ENCODE assay signal across 15 cellular contexts in genomic region chr3:44058868-44059203, GRCh38.
A peak's percentile ranks its signal among the peaks of the same experiment; 100 is the strongest.
DNase-seq lines count a peak whose midpoint lies in the region; ATAC-seq and TF ChIP-seq lines count a peak whose summit lies in the region.
"Had no signal": no experiment of that assay in that cellular context is flagged by ENCODE, and none has a peak within 500 bp of the region (broad histone marks: within the 10 kb centered on the region; RNA-seq: fewer than 3 reads in every experiment).

No MANE protein-coding gene starts in this region.

- ATAC-seq in GM19395 (IDR thresholded peaks at IDR 0.05; ENCODE audit: unreplicated experiment) (peak; percentile 23), HG02610 (IDR thresholded peaks at IDR 0.05; ENCODE audit: unreplicated experiment) (peak; percentile 10), HG03521 (IDR thresholded peaks at IDR 0.05; ENCODE audit: unreplicated experiment) (peak; percentile 25), GM18873 (IDR thresholded peaks at IDR 0.05; ENCODE audit: low FRiP score, unreplicated experiment) (no peak)

- no peak for TF ChIP-seq CTCF in osteoblast (IDR thresholded peaks at IDR 0.05; ENCODE audit: extremely low read depth, low read depth, low read length)

- no peak overlapping the region for H3K4me2 ChIP-seq in osteoblast (ENCODE audit: insufficient read depth, low read length)
- H3K4me2 ChIP-seq: BLaER1 had no signal

- no peak overlapping the region for H2AFZ ChIP-seq in osteoblast (ENCODE audit: low read length)

- DNase-seq in occipital lobe (lab: John Stamatoyannopoulos, UW) = peak; percentile 56
- no peak for DNase-seq in NCI-H1694 treated with DMSO at 0.1 percent for 48 hours (lab: John Stamatoyannopoulos, UW)
- DNase-seq in NCI-H1436 treated with DMSO at 0.1 percent for 48 hours (lab: John Stamatoyannopoulos, UW) = no peak
- no peak for DNase-seq in osteoblast (ENCODE audit: insufficient read length, low spot score, missing footprints)
- DNase-seq: activated naive CD4-positive, alpha-beta T cell treated with Interleukin-2 at 50 U/mL for 16 hours; DMS53; NCI-H1105 had no signal

- H3K79me2 ChIP-seq in osteoblast (ENCODE audit: insufficient read depth, low read length) = peaks cover 23% of the 10 kb centered on the region

- H3K36me3 ChIP-seq in osteoblast (ENCODE audit: insufficient read depth, low read length) = no peaks in the 10 kb centered on the region
- H3K36me3 ChIP-seq: BLaER1, breast epithelium, suprapubic skin had no signal

- H3K27me3 ChIP-seq in osteoblast (ENCODE audit: insufficient read depth, low read length) = no peaks in the 10 kb centered on the region
- H3K27me3 ChIP-seq: BLaER1 had no signal

- H3K4me3 ChIP-seq in osteoblast (ENCODE audit: insufficient read depth, low read length) = no peak overlapping the region
- H3K4me3 ChIP-seq: BLaER1, breast epithelium, SK-N-MC, suprapubic skin had no signal

- peaks cover 9% of the 10 kb centered on the region for H3K4me1 ChIP-seq in osteoblast (ENCODE audit: insufficient read depth, low read length)
- H3K4me1 ChIP-seq: BLaER1, breast epithelium had no signal

- no peak overlapping the region for H3K27ac ChIP-seq in osteoblast (ENCODE audit: low read depth, low read length)
- H3K27ac ChIP-seq: BLaER1, breast epithelium, SK-N-MC, suprapubic skin had no signal

- no peaks in the 10 kb centered on the region for H4K20me1 ChIP-seq in osteoblast (ENCODE audit: insufficient read depth, low read length)
- H4K20me1 ChIP-seq: BLaER1 had no signal

- no peaks in the 10 kb centered on the region for H3K9me3 ChIP-seq in osteoblast (ENCODE audit: low read depth, low read length)
- H3K9me3 ChIP-seq: BLaER1, breast epithelium, suprapubic skin had no signal
